In the genomic region with DNA sequence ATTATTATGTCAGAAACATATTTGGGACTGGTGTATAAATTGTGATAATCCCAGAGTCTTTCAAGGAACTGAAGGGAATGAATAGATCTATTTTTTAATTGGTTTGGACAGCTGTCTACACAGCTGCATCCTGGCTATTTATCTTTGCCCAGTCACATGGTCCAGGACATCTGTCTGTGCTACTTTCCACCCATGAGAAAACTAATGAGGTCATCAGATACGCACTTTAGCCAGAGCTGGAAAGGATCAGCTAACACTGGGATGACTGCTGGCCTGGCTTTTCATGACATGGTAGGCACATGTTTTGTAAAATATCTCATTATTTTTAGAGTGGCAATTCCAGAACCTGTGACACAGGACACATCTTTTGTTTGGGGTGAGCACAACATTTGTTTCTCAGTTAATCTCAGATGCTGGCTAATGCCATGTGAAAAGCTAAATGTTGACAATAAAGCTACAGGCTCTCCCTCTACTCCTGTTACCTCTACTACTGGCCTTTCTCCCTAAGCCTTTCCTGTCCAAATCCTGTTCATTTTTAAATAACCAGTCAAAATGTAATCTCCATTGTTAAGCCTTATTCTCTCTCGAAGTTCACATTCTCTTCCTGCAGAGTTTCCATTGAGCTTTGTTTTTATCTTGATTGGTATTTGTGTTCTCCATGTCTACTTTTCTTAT, we compare ENCODE assay signal across 13 cellular contexts.
DNase-seq lines count a peak whose midpoint lies in the region; ATAC-seq and TF ChIP-seq lines count a peak whose summit lies in the region.
"Had no signal": no experiment of that assay in that cellular context is flagged by ENCODE, and none has a peak within 500 bp of the region (broad histone marks: within the 10 kb centered on the region; RNA-seq: fewer than 3 reads in every experiment).

No MANE protein-coding gene starts in this region.

- no peak overlapping the region for H3K4me2 ChIP-seq in osteoblast (ENCODE audit: insufficient read depth, low read length)

- no peaks in the 10 kb centered on the region for H3K27me3 ChIP-seq in BE2C
- H3K27me3 ChIP-seq in dorsolateral prefrontal cortex: no peaks in the 10 kb centered on the region
- no peaks in the 10 kb centered on the region for H3K27me3 ChIP-seq in osteoblast (ENCODE audit: insufficient read depth, low read length)
- H3K27me3 ChIP-seq: breast epithelium, upper lobe of right lung had no signal

- in situ Hi-C loops in ACHN (cut with HindIII; ENCODE audit: low pct_ligation_motif_present, low pct_unique_long_range_greater_than_20kb, low sequenced_read_pairs): no loop called here

- peaks cover 11% of the 10 kb centered on the region; the same call in 1 of the 2 replicates for H3K4me1 ChIP-seq in BE2C
- no peaks in the 10 kb centered on the region for H3K4me1 ChIP-seq in osteoblast (ENCODE audit: insufficient read depth, low read length)
- H3K4me1 ChIP-seq: breast epithelium, upper lobe of right lung had no signal

- H3K27ac ChIP-seq in dorsolateral prefrontal cortex: peak overlapping the region in 50 of 59 donors; percentile 2 to 87 (median 68)
- no peak overlapping the region for H3K27ac ChIP-seq in osteoblast (ENCODE audit: low read depth, low read length)
- H3K27ac ChIP-seq: breast epithelium, upper lobe of right lung had no signal

- H3K9me3 ChIP-seq in BE2C (no peaks in the 10 kb centered on the region), osteoblast (ENCODE audit: low read depth, low read length) (no peaks in the 10 kb centered on the region)
- H3K9me3 ChIP-seq: breast epithelium, upper lobe of right lung had no signal

- no peaks in the 10 kb centered on the region for H4K20me1 ChIP-seq in osteoblast (ENCODE audit: insufficient read depth, low read length)

- TF ChIP-seq CTCF in BE2C (IDR thresholded peaks at IDR 0.05; ENCODE audit: low read depth, low read length): no peak
- peak in 2 of 56 donors; percentile 15 to 16 for TF ChIP-seq CTCF in dorsolateral prefrontal cortex (IDR thresholded peaks at IDR 0.05 in 54 of 56, conservative IDR thresholded peaks at IDR 0.05 in 2 of 56; ENCODE audit: low read depth in 1 of 56, partially characterized antibody in 56 of 56)
- no peak for TF ChIP-seq CTCF in osteoblast (IDR thresholded peaks at IDR 0.05; ENCODE audit: extremely low read depth, low read depth, low read length)

- intact Hi-C loops in dorsolateral prefrontal cortex (cut with DNase I): loop anchor here in 1 of 2 donors (2.0 kb wide), 1 partner anchor 50 kb away; no protein-coding TSS in a partner anchor

- no peak overlapping the region for H3K4me3 ChIP-seq in BE2C (ENCODE audit: low read depth, low read length)
- H3K4me3 ChIP-seq in dorsolateral prefrontal cortex: no peak overlapping the region
- no peak overlapping the region for H3K4me3 ChIP-seq in osteoblast (ENCODE audit: insufficient read depth, low read length)
- H3K4me3 ChIP-seq: breast epithelium, upper lobe of right lung had no signal

- no peaks in the 10 kb centered on the region for H3K79me2 ChIP-seq in osteoblast (ENCODE audit: insufficient read depth, low read length)

- H3K36me3 ChIP-seq in BE2C (no peaks in the 10 kb centered on the region), osteoblast (ENCODE audit: insufficient read depth, low read length) (no peaks in the 10 kb centered on the region)
- H3K36me3 ChIP-seq: breast epithelium, upper lobe of right lung had no signal

- H2AFZ ChIP-seq in osteoblast (ENCODE audit: low read length): no peak overlapping the region

- ATAC-seq in HG02798 (IDR thresholded peaks at IDR 0.05; ENCODE audit: poor library complexity, unreplicated experiment): no peak
- ATAC-seq: T-helper 17 cell, upper lobe of right lung had no signal

- DNase-seq in BE2C (peak; percentile 74), NCI-H2196 (lab: John Stamatoyannopoulos, UW; ENCODE audit: unreplicated experiment) (peak; percentile 81), dorsolateral prefrontal cortex (peak in 5 of 10 donors; percentile 42 to 65 (median 53)), medulla oblongata (ENCODE audit: extremely low spot score) (peak; percentile 48), osteoblast (ENCODE audit: insufficient read length, low spot score, missing footprints) (no peak), ACHN (no peak)
- no peak for DNase-seq in activated CD4-positive, alpha-beta T cell treated with anti-CD3 and anti-CD28 coated beads, Interleukin-2, amount 50 U/mL, for 1 hour
- DNase-seq: GF-D8, NCI-H526, T-helper 17 cell, upper lobe of right lung had no signal

Comparison
In these comparisons a context has a peak if more than half of its experiments do, and no peak if none do; other contexts are left out.
1. DNase-seq: peak in BE2C (single experiment), NCI-H2196 (single experiment) and medulla oblongata (single experiment); none in osteoblast (single experiment), ACHN (single experiment) and activated CD4-positive, alpha-beta T cell treated with anti-CD3 and anti-CD28 coated beads, Interleukin-2, amount 50 U/mL, for 1 hour (single experiment).